9 cellular contexts compared by ENCODE assay signal in the genomic region with DNA sequence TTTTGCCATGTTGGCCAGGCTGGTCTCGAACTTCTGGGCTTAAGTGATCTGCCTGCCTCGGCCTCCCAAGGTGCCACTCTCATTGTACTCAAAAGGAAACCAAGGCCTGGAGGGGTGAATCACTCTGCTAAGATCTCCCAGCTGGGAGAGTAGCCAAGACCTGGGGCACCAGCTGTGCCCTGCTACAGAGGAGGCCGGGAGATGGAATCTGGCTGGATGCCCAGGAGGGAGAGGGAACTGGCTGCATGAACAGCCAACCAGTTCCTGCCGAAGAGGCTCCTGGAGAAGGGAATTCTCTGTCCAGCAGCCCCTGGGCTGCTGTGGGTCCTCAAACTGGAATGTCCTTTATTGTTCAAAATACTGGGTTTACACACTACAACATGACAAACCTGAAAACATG.
DNase-seq lines count a peak whose midpoint lies in the region; ATAC-seq, FAIRE-seq and TF ChIP-seq lines count a peak whose summit lies in the region.
"Had no signal": no experiment of that assay in that cellular context is flagged by ENCODE, and none has a peak within 500 bp of the region (broad histone marks: within the 10 kb centered on the region; RNA-seq: fewer than 3 reads in every experiment).

No MANE protein-coding gene starts in this region.

- 14% methylated on average over 4 of the region's 4 CpGs for WGBS in prostate gland

- no peak for TF ChIP-seq POLR2A in prostate gland (IDR thresholded peaks at IDR 0.05)

- H3K9me3 ChIP-seq in prostate gland, result no peaks in the 10 kb centered on the region

- FAIRE-seq in HTR-8/SVneo (lab: Jason Lieb, UNC) (peak; percentile 74), D721Med (lab: Jason Lieb, UNC) (no peak)

- no peaks in the 10 kb centered on the region for H3K27me3 ChIP-seq in prostate gland (replicated peaks; ENCODE audit: insufficient read depth)

- H3K27ac ChIP-seq in prostate gland, result peak overlapping the region; percentile 63 to 67
- H3K27ac ChIP-seq: parathyroid adenoma had no signal

- ATAC-seq in GM18861 (IDR thresholded peaks at IDR 0.05; ENCODE audit: unreplicated experiment) (no peak), GM19328 (IDR thresholded peaks at IDR 0.05; ENCODE audit: unreplicated experiment) (no peak)

- intact Hi-C loops in prostate gland (cut with DNase I), result no loop called here

- no peak for TF ChIP-seq CTCF in fibroblast of villous mesenchyme (IDR thresholded peaks at IDR 0.05; ENCODE audit: insufficient read depth, low read depth, low read length)
- TF ChIP-seq CTCF in prostate gland (IDR thresholded peaks at IDR 0.05), result no peak
- TF ChIP-seq CTCF in D721Med (IDR thresholded peaks at IDR 0.05; ENCODE audit: insufficient read depth, missing control alignments), result no peak

- H3K4me3 ChIP-seq in fibroblast of villous mesenchyme (ENCODE audit: low read depth, low read length) (no peak overlapping the region), prostate gland (no peak overlapping the region)

- H3K4me1 ChIP-seq in prostate gland (replicated peaks), result peaks cover 28% of the 10 kb centered on the region

- H3K36me3 ChIP-seq in prostate gland, result no peaks in the 10 kb centered on the region

- DNase-seq in HTR-8/SVneo (ENCODE audit: insufficient read length, low spot score) (peak; percentile 97), SHP77 (lab: John Stamatoyannopoulos, UW) (peak; percentile 97 to 99), fibroblast of villous mesenchyme (ENCODE audit: low read depth) (peak; percentile 98), prostate gland (ENCODE audit: low spot score) (peak; percentile 98), CD1c-positive myeloid dendritic cell (ENCODE audit: extremely low spot score) (no peak), D721Med (ENCODE audit: insufficient read length, low spot score) (no peak)

Comparison
In these comparisons a context has a peak if more than half of its experiments do, and no peak if none do; other contexts are left out.
1. DNase-seq: peak in HTR-8/SVneo (single experiment), SHP77 (2 of 2), fibroblast of villous mesenchyme (single experiment) and prostate gland (single experiment); none in CD1c-positive myeloid dendritic cell (single experiment) and D721Med (single experiment).